In the genomic region with DNA sequence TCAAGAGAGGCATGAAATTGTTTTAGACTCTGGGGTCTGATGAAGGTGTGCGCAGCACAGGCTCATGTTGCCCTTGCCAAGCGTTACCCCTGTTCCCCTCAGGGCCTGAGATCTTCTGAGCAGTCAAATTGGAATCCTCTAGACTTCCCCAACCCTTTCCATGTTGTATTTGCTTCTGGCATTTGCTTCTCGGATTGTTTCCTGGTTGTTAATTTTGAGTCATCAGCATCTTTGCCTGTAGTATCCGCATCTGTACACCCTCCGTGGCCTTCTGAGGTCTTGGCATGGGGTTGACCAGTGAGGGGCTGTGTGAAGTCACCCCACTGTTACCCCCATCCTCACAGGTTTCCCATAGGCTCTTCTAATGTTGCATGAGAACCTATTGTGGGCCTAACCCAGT, we compare ENCODE assay signal across 25 cellular contexts. TPM values are rescaled to one million over a fixed set of nuclear protein-coding genes. Genes with fewer than 3 reads are reported as not detected.
DNase-seq lines count a peak whose midpoint lies in the region; ATAC-seq and TF ChIP-seq lines count a peak whose summit lies in the region.
"Had no signal": no experiment of that assay in that cellular context is flagged by ENCODE, and none has a peak within 500 bp of the region (broad histone marks: within the 10 kb centered on the region; RNA-seq: fewer than 3 reads in every experiment).

No MANE protein-coding gene starts in this region.

- peak; percentile 10 for ATAC-seq in esophagus mucosa
- ATAC-seq in HG03159 (IDR thresholded peaks at IDR 0.05; ENCODE audit: unreplicated experiment), result no peak

- H3K4me1 ChIP-seq in Peyer's patch (no peaks in the 10 kb centered on the region), neutrophil (ENCODE audit: control insufficient read depth in 1 of 2, insufficient read depth in 1 of 2, low read depth in 1 of 2, low read length in 1 of 2) (peaks cover 31 to 53% of the 10 kb centered on the region in 2 experiments), uterus (no peaks in the 10 kb centered on the region)

- no peak for DNase-seq in Peyer's patch
- DNase-seq in uterus, result no peak
- DNase-seq in NCI-H82 treated with DMSO at 0.1 percent for 48 hours (lab: John Stamatoyannopoulos, UW; ENCODE audit: unreplicated experiment), result no peak
- DNase-seq in DMS 273 treated with DMSO at 0.1 percent for 48 hours (lab: John Stamatoyannopoulos, UW), result no peak
- DNase-seq: activated CD4-positive, alpha-beta T cell treated with anti-CD3 and anti-CD28 coated beads for 4 hours; activated gamma-delta T cell treated with Interleukin-2 at 50 U/mL for 16 hours; activated T-cell treated with anti-CD3 and anti-CD28 coated beads, Interleukin-2, amount 50 U/mL, for 24 hours; amniotic stem cell; CD4-positive, CD25-positive, alpha-beta regulatory T cell; GDM1; glutamatergic neuron; H7; NCI-H1092; NCI-H187; NCI-H526; nucleus accumbens; stimulated activated CD4-positive, alpha-beta T cell treated with anti-CD3 and anti-CD28 coated beads, Interleukin-1b, Interleukin-23, amount 100 ng/mL, for 48 hours had no signal

- H3K27me3 ChIP-seq in Peyer's patch (no peaks in the 10 kb centered on the region), neutrophil (no peaks in the 10 kb centered on the region), uterus (no peaks in the 10 kb centered on the region)

- no peak for TF ChIP-seq CTCF in Peyer's patch (IDR thresholded peaks at IDR 0.05)
- no peak for TF ChIP-seq CTCF in neutrophil (IDR thresholded peaks at IDR 0.05)
- TF ChIP-seq CTCF in uterus (IDR thresholded peaks at IDR 0.05), result no peak

- no peaks in the 10 kb centered on the region for H3K36me3 ChIP-seq in Peyer's patch
- H3K36me3 ChIP-seq in neutrophil, result no peaks in the 10 kb centered on the region
- no peaks in the 10 kb centered on the region for H3K36me3 ChIP-seq in uterus

- no peak overlapping the region for H3K4me3 ChIP-seq in Peyer's patch
- peak overlapping the region in 1 of 2 experiments; percentile 11 for H3K4me3 ChIP-seq in neutrophil (ENCODE audit: low read depth in 1 of 2, low read length in 1 of 2)
- H3K4me3 ChIP-seq in uterus, result no peak overlapping the region
- H3K4me3 ChIP-seq: coronary artery, SK-N-MC had no signal

- peak overlapping the region; percentile 25 to 52 (median 38) for H3K27ac ChIP-seq in Peyer's patch
- H3K27ac ChIP-seq in neutrophil, result peak overlapping the region; percentile 44
- peak overlapping the region; percentile 14 to 57 for H3K27ac ChIP-seq in uterus
- H3K27ac ChIP-seq: SK-N-MC had no signal

- no peaks in the 10 kb centered on the region for H3K9me3 ChIP-seq in Peyer's patch
- H3K9me3 ChIP-seq in neutrophil, result no peaks in the 10 kb centered on the region
- H3K9me3 ChIP-seq in uterus, result no peaks in the 10 kb centered on the region

- no peak for TF ChIP-seq POLR2A in Peyer's patch (IDR thresholded peaks at IDR 0.05)
- TF ChIP-seq POLR2A in uterus (IDR thresholded peaks at IDR 0.05), result no peak

- intact Hi-C loops in uterus (cut with DNase I; ENCODE audit: low total_unique reads), result no loop called here

RNA-seq across cellular contexts. Expression of a gene that starts 40.9 kb away (rescaled TPM):
- total RNA-seq in Peyer's patch, result 10 to 100 TPM in 1 of 4 donors, 1 to 10 TPM in 3; 1.6 to 38.8 (median 3.7) TPM
- total RNA-seq in esophagus mucosa, result 13.0 TPM
- total RNA-seq in uterus, result 10 to 100 TPM; 12.9 to 49.8 (median 27.6) TPM
- total RNA-seq: activated CD8-positive, alpha-beta memory T cell treated with anti-CD3 and anti-CD28 coated beads for 36 hours; pulmonary artery endothelial cell; T-helper 2 cell treated with Interferon-gamma antibody and Interleukin-4, amounts not matched to agents 100 ng/mL and 5 ng/mL, for 36 hours had no signal
